ENCODE assay signal across 8 cellular contexts in the genomic region with DNA sequence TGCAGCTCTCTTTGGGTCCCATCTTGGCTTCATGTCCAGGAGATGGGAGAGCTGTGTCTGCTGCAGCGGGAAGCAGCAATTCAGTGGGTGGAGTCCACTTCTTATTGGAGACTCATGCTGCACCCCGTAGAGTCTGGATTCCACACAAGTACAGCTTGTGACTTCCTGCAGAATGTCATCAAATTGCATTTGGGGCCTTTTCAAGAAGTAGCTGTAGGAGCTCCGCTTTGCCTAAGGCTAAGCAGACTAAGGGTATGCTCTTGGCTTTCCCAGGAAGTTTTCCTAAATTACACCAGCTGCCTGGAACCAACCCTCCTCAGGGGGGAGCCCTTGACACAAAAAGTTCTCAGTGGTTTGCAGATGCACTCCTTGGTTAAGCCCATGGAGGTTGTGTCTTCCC. TPM values are rescaled to one million over a fixed set of nuclear protein-coding genes. Genes with fewer than 3 reads are reported as not detected.
DNase-seq lines count a peak whose midpoint lies in the region; ATAC-seq and TF ChIP-seq lines count a peak whose summit lies in the region.

No MANE protein-coding gene starts in this region.

- peaks cover 2% of the 10 kb centered on the region for H3K4me1 ChIP-seq in mucosa of descending colon (ENCODE audit: low read depth)

- TF ChIP-seq CTCF in mucosa of descending colon (IDR thresholded peaks at IDR 0.05): peak; percentile 49

- H3K4me3 ChIP-seq in mucosa of descending colon: no peak overlapping the region

- DNase-seq in Daoy (ENCODE audit: low read depth): peak; percentile 42
- DNase-seq in LoVo (ENCODE audit: low spot score): peak; percentile 35
- peak; percentile 15 to 60 for DNase-seq in T47D (ENCODE audit: low read depth in 1 of 2, low spot score in 1 of 2)
- DNase-seq in mucosa of descending colon: peak in 2 of 3 donors; percentile 65 to 76
- DNase-seq in activated CD4-positive, alpha-beta T cell treated with anti-CD3 and anti-CD28 coated beads for 1 hour: no peak

- intact Hi-C loops in mucosa of descending colon (cut with DNase I, micrococcal nuclease): loop anchor here in 1 of 2 donors (10.0 kb wide), 1 partner anchor 102 kb away; no protein-coding TSS in a partner anchor

- H3K36me3 ChIP-seq in mucosa of descending colon (ENCODE audit: low read depth): no peaks in the 10 kb centered on the region

- in situ Hi-C loops in T47D (cut with HindIII; ENCODE audit: low pct_unique_long_range_greater_than_20kb, low sequenced_read_pairs): no loop called here

- ATAC-seq in mucosa of descending colon (peak; percentile 75), HG02588 (IDR thresholded peaks at IDR 0.05; ENCODE audit: unreplicated experiment) (no peak), HG03469 (IDR thresholded peaks at IDR 0.05; ENCODE audit: unreplicated experiment) (no peak), HG02870 (IDR thresholded peaks at IDR 0.05; ENCODE audit: unreplicated experiment) (no peak)

- no peaks in the 10 kb centered on the region for H3K9me3 ChIP-seq in mucosa of descending colon

RNA-seq across cellular contexts. Expression of a gene that starts 5.7 kb away (rescaled TPM):
- total RNA-seq in Daoy (2014; rRNA removed; shearing (Covaris generic)): 4.0 and 5.1 TPM in 2 replicates
- 10 to 100 TPM; 15.4 to 24.4 (median 17.4) TPM for total RNA-seq in mucosa of descending colon

RNA-seq across cellular contexts. Expression of a gene that starts 18.3 kb away (rescaled TPM):
- total RNA-seq in Daoy (2014; rRNA removed; shearing (Covaris generic)): 8.9 and 21.5 TPM in 2 replicates
- 10 to 100 TPM; 51.5 to 65.7 (median 59.3) TPM for total RNA-seq in mucosa of descending colon

RNA-seq across cellular contexts. Expression of a gene that starts 45.8 kb away (rescaled TPM):
- 39.1 and 52.7 TPM in 2 replicates for total RNA-seq in Daoy (2014; rRNA removed; shearing (Covaris generic))
- total RNA-seq in mucosa of descending colon: 10 to 100 TPM; 49.7 to 54.9 (median 52.6) TPM

RNA-seq across cellular contexts. Expression of a gene that starts 49.3 kb away (rescaled TPM):
- total RNA-seq in Daoy (2014; rRNA removed; shearing (Covaris generic)): not detected in 2 replicates
- total RNA-seq in mucosa of descending colon: not detected
